Comparison of ENCODE assay signal across 18 cellular contexts in the genomic region with DNA sequence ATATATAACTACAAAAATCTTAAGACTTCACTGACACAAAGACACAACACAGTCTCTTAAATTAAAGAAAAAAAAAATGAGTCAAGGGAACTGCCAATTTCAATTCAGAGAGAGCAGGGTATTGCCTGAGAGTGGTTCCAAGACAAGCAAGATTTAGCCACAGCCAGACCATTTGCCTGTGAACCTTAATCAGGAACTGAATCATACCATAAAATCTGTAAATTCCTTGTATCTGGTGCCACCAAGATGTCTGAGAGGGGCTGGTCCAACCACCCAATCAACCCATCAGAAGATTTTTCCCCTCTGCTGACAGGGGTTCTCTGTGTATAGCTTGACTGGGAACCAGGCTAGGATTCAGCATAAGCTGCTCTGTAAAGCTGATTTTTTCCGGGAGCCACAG.
"Had no signal": no experiment of that assay in that cellular context is flagged by ENCODE, and none has a peak within 500 bp of the region (broad histone marks: within the 10 kb centered on the region; RNA-seq: fewer than 3 reads in every experiment).

No MANE protein-coding gene starts in this region.

- ATAC-seq: activated naive CD4-positive, alpha-beta T cell treated with anti-CD3 and anti-CD28 coated beads, Interleukin-2, amount 50 U/mL, for 72 hours; activated T-cell treated with anti-CD3 and anti-CD28 coated beads, Interleukin-2, amount 50 U/mL, for 72 hours; left cardiac atrium; naive thymus-derived CD8-positive, alpha-beta T cell; sciatic nerve; stimulated activated naive B cell treated with anti-CD40 and anti-IgM and Interleukin-4, amounts not matched to agents 10 μg/mL and 1 μg/mL and 100 μg/mL, for 72 hours had no signal

- H3K4me3 Mint-ChIP-seq: activated T-cell treated with anti-CD3 and anti-CD28 coated beads, Interleukin-2, amount 50 U/mL, for 72 hours; naive thymus-derived CD8-positive, alpha-beta T cell; stimulated activated naive B cell treated with anti-CD40 and anti-IgM and Interleukin-4, amounts not matched to agents 10 μg/mL and 1 μg/mL and 100 μg/mL, for 72 hours had no signal

- H3K36me3 ChIP-seq: adrenal gland, esophagus squamous epithelium, spleen, tibial artery had no signal

- H3K9me3 Mint-ChIP-seq: activated T-cell treated with anti-CD3 and anti-CD28 coated beads, Interleukin-2, amount 50 U/mL, for 72 hours had no signal

- H3K4me3 ChIP-seq: adrenal gland, esophagus squamous epithelium, spleen, tibial artery had no signal

- H3K27me3 ChIP-seq: adrenal gland, esophagus squamous epithelium, spleen, tibial artery had no signal

- H3K36me3 Mint-ChIP-seq: activated naive CD4-positive, alpha-beta T cell treated with anti-CD3 and anti-CD28 coated beads, Interleukin-2, amount 50 U/mL, for 72 hours; naive thymus-derived CD8-positive, alpha-beta T cell had no signal

- H3K9me3 ChIP-seq: adrenal gland, esophagus squamous epithelium, spleen, tibial artery had no signal

- H3K27ac Mint-ChIP-seq: activated naive CD4-positive, alpha-beta T cell treated with anti-CD3 and anti-CD28 coated beads, Interleukin-2, amount 50 U/mL, for 72 hours; activated T-cell treated with anti-CD3 and anti-CD28 coated beads, Interleukin-2, amount 50 U/mL, for 72 hours; stimulated activated naive B cell treated with anti-CD40 and anti-IgM and Interleukin-4, amounts not matched to agents 10 μg/mL and 1 μg/mL and 100 μg/mL, for 72 hours had no signal

- H3K4me1 ChIP-seq: adrenal gland, spleen had no signal

- H3K27ac ChIP-seq: adrenal gland, esophagus squamous epithelium, spleen, tibial artery had no signal

- DNase-seq: activated CD4-positive, alpha-beta T cell treated with anti-CD3 and anti-CD28 coated beads for 1 hour; activated gamma-delta T cell; activated T-cell treated with anti-CD3 and anti-CD28 coated beads, Interleukin-2, amount 50 U/mL, for 72 hours; adrenal gland; effector CD4-positive, alpha-beta T cell; esophagus squamous epithelium; foreskin fibroblast; left cardiac atrium; mesenchymal stem cell; naive thymus-derived CD8-positive, alpha-beta T cell; spleen; stimulated activated naive B cell treated with anti-CD40 and anti-IgM and Interleukin-4, amounts not matched to agents 10 μg/mL and 1 μg/mL and 100 μg/mL, for 72 hours; substantia nigra; T-helper 1 cell; T1000; tibial artery had no signal
